In genomic region chr6:45984347-45984746, GRCh38 we compare ENCODE assay signal across 25 cellular contexts.
"Had no signal": no experiment of that assay in that cellular context is flagged by ENCODE, and none has a peak within 500 bp of the region (broad histone marks: within the 10 kb centered on the region; RNA-seq: fewer than 3 reads in every experiment).

No MANE protein-coding gene starts in this region.

- H3K9me3 ChIP-seq: left lung, pancreas, prostate gland, right lobe of liver, suprapubic skin, thoracic aorta, tibial artery, upper lobe of right lung had no signal

- H3K27ac ChIP-seq: left lung, pancreas, prostate gland, right lobe of liver, skin epidermis, suprapubic skin, thoracic aorta, tibial artery, upper lobe of right lung had no signal

- H3K27ac Mint-ChIP-seq: mesothelial cell of epicardium; naive thymus-derived CD4-positive, alpha-beta T cell; natural killer cell treated with Interleukin-12 subunit alpha and Interleukin-12 subunit beta and Interleukin-15 and Interleukin-18, amount 100 ng/mL, for 72 hours; stimulated activated naive CD8-positive, alpha-beta T cell treated with anti-CD3 and anti-CD28 coated beads, Interleukin-15, Interleukin-2, amounts not matched to agents 100 ng/mL and 50 ng/mL, for 24 hours had no signal

- H3K4me3 ChIP-seq: left lung, lung, pancreas, prostate gland, right lobe of liver, skin epidermis, suprapubic skin, thoracic aorta, tibial artery, upper lobe of right lung had no signal

- H3K27me3 Mint-ChIP-seq: stimulated activated naive CD8-positive, alpha-beta T cell treated with anti-CD3 and anti-CD28 coated beads, Interleukin-15, Interleukin-2, amounts not matched to agents 100 ng/mL and 50 ng/mL, for 24 hours had no signal

- H3K4me1 Mint-ChIP-seq: mesothelial cell of epicardium had no signal

- H3K9me3 Mint-ChIP-seq: mesothelial cell of epicardium; natural killer cell treated with Interleukin-12 subunit alpha and Interleukin-12 subunit beta and Interleukin-15 and Interleukin-18, amount 100 ng/mL, for 72 hours; stimulated activated naive CD8-positive, alpha-beta T cell treated with anti-CD3 and anti-CD28 coated beads, Interleukin-15, Interleukin-2, amounts not matched to agents 100 ng/mL and 50 ng/mL, for 24 hours had no signal

- H3K4me3 Mint-ChIP-seq: mesothelial cell of epicardium; naive thymus-derived CD4-positive, alpha-beta T cell; stimulated activated naive CD8-positive, alpha-beta T cell treated with anti-CD3 and anti-CD28 coated beads, Interleukin-15, Interleukin-2, amounts not matched to agents 100 ng/mL and 50 ng/mL, for 24 hours had no signal

- DNase-seq: hippocampal formation; kidney glomerular epithelial cell; left colon; left lung; mesendoderm; naive thymus-derived CD4-positive, alpha-beta T cell; pancreas; posterior cingulate gyrus; right lobe of liver; stimulated activated CD4-positive, alpha-beta T cell treated with anti-CD3 and anti-CD28 coated beads, Interleukin-12 subunit alpha, Interleukin-12 subunit beta, amount 100 ng/mL, for 4 hours; stimulated activated CD4-positive, alpha-beta T cell treated with anti-CD3 and anti-CD28 coated beads, Interleukin-15, amount 100 ng/mL, for 24 hours; stimulated activated CD4-positive, alpha-beta T cell treated with anti-CD3 and anti-CD28 coated beads, Interleukin-2, amount 100 ng/mL, for 24 hours; stimulated activated CD4-positive, alpha-beta T cell treated with anti-CD3 and anti-CD28 coated beads, Interleukin-4, amount 100 ng/mL, for 1 hour; stimulated activated naive CD4-positive, alpha-beta T cell; tibial artery; trophoblast cell; upper lobe of right lung had no signal

- H3K36me3 ChIP-seq: left lung, pancreas, prostate gland, right lobe of liver, suprapubic skin, thoracic aorta, tibial artery, upper lobe of right lung had no signal

- ATAC-seq: left colon; left lung; naive thymus-derived CD4-positive, alpha-beta T cell; natural killer cell treated with Interleukin-12 subunit alpha and Interleukin-12 subunit beta and Interleukin-15 and Interleukin-18, amount 100 ng/mL, for 72 hours; pancreas; right lobe of liver; upper lobe of right lung had no signal

- H3K36me3 Mint-ChIP-seq: mesothelial cell of epicardium; natural killer cell treated with Interleukin-12 subunit alpha and Interleukin-12 subunit beta and Interleukin-15 and Interleukin-18, amount 100 ng/mL, for 72 hours had no signal

- H3K4me1 ChIP-seq: left lung, pancreas, prostate gland, right lobe of liver, suprapubic skin, tibial artery, upper lobe of right lung had no signal

- H3K27me3 ChIP-seq: left lung, pancreas, right lobe of liver, suprapubic skin, tibial artery, upper lobe of right lung had no signal
